Comparison of ENCODE assay signal across 27 cellular contexts in genomic region chr5:2615917-2616316, GRCh38.
"Had no signal": no experiment of that assay in that cellular context is flagged by ENCODE, and none has a peak within 500 bp of the region (broad histone marks: within the 10 kb centered on the region; RNA-seq: fewer than 3 reads in every experiment).

No MANE protein-coding gene starts in this region.

- FAIRE-seq: pancreas had no signal

- H3K36me3 ChIP-seq: neutrophil, pancreas, prostate gland, spleen, stomach, tibial artery, transverse colon, upper lobe of right lung, uterus had no signal

- ATAC-seq: naive thymus-derived CD8-positive, alpha-beta T cell; natural killer cell treated with Interleukin-12 subunit alpha and Interleukin-12 subunit beta and Interleukin-15 and Interleukin-18, amount 100 ng/mL, for 72 hours; pancreas; right cardiac atrium; sciatic nerve; stimulated activated effector memory CD8-positive, alpha-beta T cell treated with anti-CD3 and anti-CD28 coated beads, Interleukin-12 subunit alpha, Interleukin-12 subunit beta, amount 100 ng/mL, for 72 hours; stimulated activated naive B cell treated with anti-CD40 and anti-IgM and Interleukin-4, amounts not matched to agents 10 μg/mL and 1 μg/mL and 100 μg/mL, for 72 hours; upper lobe of right lung had no signal

- H3K4me3 ChIP-seq: pancreas, prostate gland, skin epidermis, smooth muscle cell, spleen, stomach, testis, tibial artery, transverse colon, upper lobe of right lung, uterus had no signal

- H3K4me2 ChIP-seq: smooth muscle cell had no signal

- DNase-seq: naive B cell; naive thymus-derived CD8-positive, alpha-beta T cell; nephron progenitor cell; nucleus accumbens; pancreas; retina; right cardiac atrium; spleen; stimulated activated CD4-positive, alpha-beta T cell treated with anti-CD3 and anti-CD28 coated beads, Interleukin-12 subunit alpha, Interleukin-12 subunit beta, amount 100 ng/mL, for 4 hours; stimulated activated CD4-positive, alpha-beta T cell treated with anti-CD3 and anti-CD28 coated beads, Interleukin-2, amount 100 ng/mL, for 24 hours; stimulated activated CD4-positive, alpha-beta T cell treated with anti-CD3 and anti-CD28 coated beads, Interleukin-2, amount 100 ng/mL, for 48 hours; stimulated activated CD4-positive, alpha-beta T cell treated with anti-CD3 and anti-CD28 coated beads, Interleukin-4, amount 100 ng/mL, for 24 hours; stimulated activated naive B cell treated with anti-CD40 and anti-IgM and Interleukin-4, amounts not matched to agents 10 μg/mL and 1 μg/mL and 100 μg/mL, for 72 hours; stimulated activated naive CD4-positive, alpha-beta T cell treated with Interleukin-2 at 50 U/mL for 16 hours; stomach; testis; tibial artery; transverse colon; upper lobe of right lung; uterus had no signal

- H3K9me3 ChIP-seq: neutrophil, pancreas, prostate gland, testis, transverse colon, upper lobe of right lung, uterus had no signal

- H3K27ac ChIP-seq: neutrophil, pancreas, prostate gland, spleen, stomach, testis, tibial artery, transverse colon, upper lobe of right lung, uterus had no signal

- H3K27me3 ChIP-seq: neutrophil, pancreas, spleen, testis, tibial artery, transverse colon, upper lobe of right lung, uterus had no signal

- H3K4me1 ChIP-seq: pancreas, prostate gland, spleen, stomach, testis, tibial artery, transverse colon, upper lobe of right lung, uterus had no signal
